Comparison of ENCODE assay signal across 1 cellular context in the genomic region with DNA sequence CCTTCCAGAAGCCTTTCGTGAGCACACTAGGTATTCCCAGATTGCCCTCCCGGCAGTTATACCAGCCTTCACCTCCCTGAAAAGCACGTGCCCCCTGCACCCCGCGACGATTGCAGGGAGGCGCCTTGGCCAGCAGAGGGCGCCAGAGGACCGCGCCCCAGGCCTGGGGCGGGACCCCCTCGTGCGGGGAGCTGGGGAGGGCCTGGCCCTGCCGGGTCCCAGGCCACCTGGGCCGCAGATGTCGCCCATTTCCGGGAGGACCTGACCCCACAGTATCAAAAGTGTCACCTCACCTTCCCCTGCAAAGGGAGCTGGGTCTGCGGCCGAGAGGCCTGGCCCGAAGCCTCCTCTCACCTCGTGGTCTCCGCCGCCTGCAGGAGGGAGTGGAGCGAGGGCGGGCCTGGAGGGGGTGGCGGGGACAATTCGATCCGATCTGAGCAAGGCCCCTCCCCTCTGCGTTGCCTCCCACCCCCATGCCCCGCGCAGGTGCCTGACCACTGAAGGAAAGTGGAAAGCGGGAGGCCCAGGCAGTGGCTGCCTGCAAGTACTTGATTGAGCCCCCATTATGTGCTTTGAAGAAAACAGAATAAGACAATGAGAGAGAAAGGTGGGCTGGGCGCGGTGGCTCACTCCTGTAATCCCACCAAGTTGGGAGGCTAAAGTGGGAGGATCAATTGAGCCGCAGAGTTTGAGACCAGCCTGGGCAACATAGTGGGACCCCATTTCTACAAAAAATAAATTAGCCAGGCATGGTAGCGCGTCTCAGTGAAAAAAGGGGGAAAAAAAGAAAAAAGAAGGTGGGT.
A peak's percentile ranks its signal among the peaks of the same experiment; 100 is the strongest.
TF ChIP-seq lines count a peak whose summit lies in the region.

No MANE protein-coding gene starts in this region.

TF ChIP-seq in HEK293T, 16 proteins besides CTCF, POLR2A, EP300 and RAD21 (continued from another document):
- TF ChIP-seq, protein P1, sequence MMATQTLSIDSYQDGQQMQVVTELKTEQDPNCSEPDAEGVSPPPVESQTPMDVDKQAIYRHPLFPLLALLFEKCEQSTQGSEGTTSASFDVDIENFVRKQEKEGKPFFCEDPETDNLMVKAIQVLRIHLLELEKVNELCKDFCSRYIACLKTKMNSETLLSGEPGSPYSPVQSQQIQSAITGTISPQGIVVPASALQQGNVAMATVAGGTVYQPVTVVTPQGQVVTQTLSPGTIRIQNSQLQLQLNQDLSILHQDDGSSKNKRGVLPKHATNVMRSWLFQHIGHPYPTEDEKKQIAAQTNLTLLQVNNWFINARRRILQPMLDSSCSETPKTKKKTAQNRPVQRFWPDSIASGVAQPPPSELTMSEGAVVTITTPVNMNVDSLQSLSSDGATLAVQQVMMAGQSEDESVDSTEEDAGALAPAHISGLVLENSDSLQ (IDR thresholded peaks at IDR 0.05) = no peak
- peak; percentile 54; the same call in 1 of the 2 replicates for TF ChIP-seq FOXM1 (IDR thresholded peaks at IDR 0.05; ENCODE audit: borderline replicate concordance)
